In genomic region chr12:128671528-128672042, GRCh38 we compare ENCODE assay signal across 20 cellular contexts.
A peak's percentile ranks its signal among the peaks of the same experiment; 100 is the strongest.
DNase-seq lines count a peak whose midpoint lies in the region; ATAC-seq, FAIRE-seq and TF ChIP-seq lines count a peak whose summit lies in the region.
"Had no signal": no experiment of that assay in that cellular context is flagged by ENCODE, and none has a peak within 500 bp of the region (broad histone marks: within the 10 kb centered on the region; RNA-seq: fewer than 3 reads in every experiment).

No MANE protein-coding gene starts in this region.

- WGBS in A549 (ENCODE audit: missing lambda C conversion rate) = 1% methylated on average over 5 of the region's 5 CpGs

- H3K4me2 ChIP-seq in A549 (no peak overlapping the region), GM23338 (no peak overlapping the region)

- TF ChIP-seq RAD21 in A549 (conservative IDR thresholded peaks at IDR 0.05 in 1 of 2, IDR thresholded peaks at IDR 0.05 in 1 of 2) = 0 out of 5 replicates have a peak, but pooled peaks of 1 of the 2 experiments have one; percentile 26

- H3K4me3 Mint-ChIP-seq in GM23338 = no peak overlapping the region
- H3K4me3 Mint-ChIP-seq: activated naive CD8-positive, alpha-beta T cell treated with anti-CD3 and anti-CD28 coated beads, Interleukin-2, amount 50 U/mL, for 24 hours; CD4-positive, CD25-positive, alpha-beta regulatory T cell; dendritic cell treated with granulocyte-macrophage colony-stimulating factor and Interleukin-4, amounts not matched to agents 40 ng/mL and 50 ng/mL, for 4 days had no signal

- H3K4me1 ChIP-seq in A549 (no peaks in the 10 kb centered on the region), GM23338 (ENCODE audit: insufficient read depth) (no peaks in the 10 kb centered on the region), ascending aorta (no peaks in the 10 kb centered on the region)
- H3K4me1 ChIP-seq: left ventricle myocardium inferior, right atrium auricular region, suprapubic skin had no signal

- peaks cover 35% of the 10 kb centered on the region for H3K36me3 Mint-ChIP-seq in GM23338 (ENCODE audit: low read depth)
- H3K36me3 Mint-ChIP-seq: CD4-positive, CD25-positive, alpha-beta regulatory T cell had no signal

- H3K4me1 Mint-ChIP-seq in GM23338 = no peaks in the 10 kb centered on the region
- H3K4me1 Mint-ChIP-seq: activated naive CD8-positive, alpha-beta T cell treated with anti-CD3 and anti-CD28 coated beads, Interleukin-2, amount 50 U/mL, for 24 hours; CD4-positive, CD25-positive, alpha-beta regulatory T cell had no signal

- no peaks in the 10 kb centered on the region for H3K9me2 ChIP-seq in GM23338 (ENCODE audit: insufficient read depth)

- no peaks in the 10 kb centered on the region for H3K79me2 ChIP-seq in GM23338 (replicated peaks; ENCODE audit: insufficient read depth)

- H3K36me3 ChIP-seq in GM23338 (ENCODE audit: insufficient read depth) = 0 out of 2 replicates have a peak, but pooled peaks cover 8% of the 10 kb centered on the region
- H3K36me3 ChIP-seq in ascending aorta = no peaks in the 10 kb centered on the region
- H3K36me3 ChIP-seq: left ventricle myocardium inferior, right atrium auricular region, suprapubic skin had no signal

- H3K9me3 Mint-ChIP-seq in GM23338 = peaks cover 75% of the 10 kb centered on the region
- H3K9me3 Mint-ChIP-seq: activated naive CD8-positive, alpha-beta T cell treated with anti-CD3 and anti-CD28 coated beads, Interleukin-2, amount 50 U/mL, for 24 hours; dendritic cell treated with granulocyte-macrophage colony-stimulating factor and Interleukin-4, amounts not matched to agents 40 ng/mL and 50 ng/mL, for 4 days had no signal

- H3F3A ChIP-seq in GM23338 (replicated peaks; ENCODE audit: low read depth) = no peaks in the 10 kb centered on the region

- intact Hi-C loops in ascending aorta (cut with DNase I) = no loop called here

- ATAC-seq in A549 (peak in 1 of 2 experiments; percentile 83; a peak in 3 of 6 replicates), GM23338 (no peak)
- ATAC-seq: activated naive CD8-positive, alpha-beta T cell treated with anti-CD3 and anti-CD28 coated beads, Interleukin-2, amount 50 U/mL, for 24 hours had no signal

- H3K27ac ChIP-seq in A549 (no peak overlapping the region), GM23338 (ENCODE audit: low read depth) (no peak overlapping the region), ascending aorta (no peak overlapping the region)
- H3K27ac ChIP-seq: left ventricle myocardium inferior, right atrium auricular region, suprapubic skin had no signal

- DNase-seq in A549 (ENCODE audit: low read depth in 1 of 2, low spot score in 1 of 2) (peak in 1 of 2 experiments; percentile 48), GM23338 (ENCODE audit: low spot score) (peak; percentile 1), OCI-M1 (lab: John Stamatoyannopoulos, UW) (peak; percentile 10), epithelial cell of proximal tubule (ENCODE audit: low read depth) (no peak), NCI-H1048 (lab: John Stamatoyannopoulos, UW) (no peak), NCI-H510A treated with DMSO at 0.1 percent for 48 hours (lab: John Stamatoyannopoulos, UW) (no peak), superior temporal gyrus (ENCODE audit: extremely low spot score) (no peak), ascending aorta (ENCODE audit: low spot score in 2 of 2) (no peak)
- DNase-seq: activated CD4-positive, alpha-beta T cell treated with anti-CD3 and anti-CD28 coated beads, Interleukin-2, amount 50 U/mL, for 1 hour; activated CD8-positive, alpha-beta memory T cell treated with anti-CD3 and anti-CD28 coated beads, Interleukin-2, amount 50 U/mL, for 4 hours; activated naive CD8-positive, alpha-beta T cell treated with anti-CD3 and anti-CD28 coated beads, Interleukin-2, amount 50 U/mL, for 24 hours; CD4-positive, CD25-positive, alpha-beta regulatory T cell; foreskin fibroblast; left ventricle myocardium inferior; NCI-H146; NK-92 treated with Interleukin-12 subunit alpha and Interleukin-12 subunit beta, amount 100 ng/mL, for 24 hours had no signal

- H2AFZ ChIP-seq in GM23338 = no peak overlapping the region

- 0 out of 3 replicates have a peak, but pooled peaks have one; percentile 6 for TF ChIP-seq CTCF in A549 (IDR thresholded peaks at IDR 0.05)
- peak; percentile 11 to 31; a peak in 3 of 4 replicates for TF ChIP-seq CTCF in GM23338 (conservative IDR thresholded peaks at IDR 0.05; ENCODE audit: low read depth in 2 of 2)
- peak; percentile 25 for TF ChIP-seq CTCF in epithelial cell of proximal tubule (conservative IDR thresholded peaks at IDR 0.05; ENCODE audit: low read depth, low read length)
- TF ChIP-seq CTCF in ascending aorta (IDR thresholded peaks at IDR 0.05) = no peak

- H3K27ac Mint-ChIP-seq in GM23338 = no peak overlapping the region
- H3K27ac Mint-ChIP-seq: activated naive CD8-positive, alpha-beta T cell treated with anti-CD3 and anti-CD28 coated beads, Interleukin-2, amount 50 U/mL, for 24 hours; CD4-positive, CD25-positive, alpha-beta regulatory T cell; dendritic cell treated with granulocyte-macrophage colony-stimulating factor and Interleukin-4, amounts not matched to agents 40 ng/mL and 50 ng/mL, for 4 days had no signal

- POLR2A ChIA-PET in A549 (lab: Yijun Ruan, JAX) = no interaction called here

- H4K20me1 ChIP-seq in GM23338 (replicated peaks; ENCODE audit: insufficient read depth) = no peaks in the 10 kb centered on the region

- peaks cover 3% of the 10 kb centered on the region for H3K27me3 Mint-ChIP-seq in GM23338 (ENCODE audit: insufficient read depth, low read depth, poor library complexity)
- H3K27me3 Mint-ChIP-seq: activated naive CD8-positive, alpha-beta T cell treated with anti-CD3 and anti-CD28 coated beads, Interleukin-2, amount 50 U/mL, for 24 hours; CD4-positive, CD25-positive, alpha-beta regulatory T cell; dendritic cell treated with granulocyte-macrophage colony-stimulating factor and Interleukin-4, amounts not matched to agents 40 ng/mL and 50 ng/mL, for 4 days had no signal

- no peaks in the 10 kb centered on the region for H3K9me3 ChIP-seq in A549
- H3K9me3 ChIP-seq in ascending aorta = no peaks in the 10 kb centered on the region
- H3K9me3 ChIP-seq: suprapubic skin had no signal

- TF ChIP-seq POLR2A in A549 (IDR thresholded peaks at IDR 0.05; ENCODE audit: low read length) = no peak

- H3K4me3 ChIP-seq in A549 = no peak overlapping the region
- H3K4me3 ChIP-seq in GM23338 = no peak overlapping the region
- no peak overlapping the region for H3K4me3 ChIP-seq in epithelial cell of proximal tubule (ENCODE audit: low read depth, low read length)
- H3K4me3 ChIP-seq in ascending aorta = no peak overlapping the region
- H3K4me3 ChIP-seq: left ventricle myocardium inferior, right atrium auricular region, suprapubic skin had no signal

- no peak for FAIRE-seq in A549 (lab: Jason Lieb, UNC)
- FAIRE-seq: bronchial epithelial cell had no signal

- H3K27me3 ChIP-seq in GM23338 (ENCODE audit: insufficient read depth) (no peaks in the 10 kb centered on the region), ascending aorta (no peaks in the 10 kb centered on the region)
- H3K27me3 ChIP-seq: right atrium auricular region, suprapubic skin had no signal

- no peak for TF ChIP-seq EP300 in A549 (IDR thresholded peaks at IDR 0.05)

- CTCF ChIA-PET in A549 (lab: Yijun Ruan, JAX) = no interaction called here

TF ChIP-seq in A549, 52 proteins besides CTCF, POLR2A, EP300 and RAD21 (continues in another document):
- no peak for TF ChIP-seq NPAS2 (CRISPR knock-in tag; IDR thresholded peaks at IDR 0.05; ENCODE audit: borderline replicate concordance)
- TF ChIP-seq HDAC2 (IDR thresholded peaks at IDR 0.05) = no peak
- no peak for TF ChIP-seq PHF8 (IDR thresholded peaks at IDR 0.05; ENCODE audit: borderline replicate concordance, low read depth)
- TF ChIP-seq ESRRA (IDR thresholded peaks at IDR 0.05; ENCODE audit: borderline replicate concordance, low read length) = no peak
- TF ChIP-seq FOSL2 (IDR thresholded peaks at IDR 0.05) = no peak
- no peak for TF ChIP-seq FOSL2 (CRISPR knock-in tag; IDR thresholded peaks at IDR 0.05)
- no peak for TF ChIP-seq NR3C1 (IDR thresholded peaks at IDR 0.05)

TF ChIP-seq in GM23338, 12 proteins besides CTCF, POLR2A, EP300 and RAD21 (continues in another document):
- TF ChIP-seq, protein P1, sequence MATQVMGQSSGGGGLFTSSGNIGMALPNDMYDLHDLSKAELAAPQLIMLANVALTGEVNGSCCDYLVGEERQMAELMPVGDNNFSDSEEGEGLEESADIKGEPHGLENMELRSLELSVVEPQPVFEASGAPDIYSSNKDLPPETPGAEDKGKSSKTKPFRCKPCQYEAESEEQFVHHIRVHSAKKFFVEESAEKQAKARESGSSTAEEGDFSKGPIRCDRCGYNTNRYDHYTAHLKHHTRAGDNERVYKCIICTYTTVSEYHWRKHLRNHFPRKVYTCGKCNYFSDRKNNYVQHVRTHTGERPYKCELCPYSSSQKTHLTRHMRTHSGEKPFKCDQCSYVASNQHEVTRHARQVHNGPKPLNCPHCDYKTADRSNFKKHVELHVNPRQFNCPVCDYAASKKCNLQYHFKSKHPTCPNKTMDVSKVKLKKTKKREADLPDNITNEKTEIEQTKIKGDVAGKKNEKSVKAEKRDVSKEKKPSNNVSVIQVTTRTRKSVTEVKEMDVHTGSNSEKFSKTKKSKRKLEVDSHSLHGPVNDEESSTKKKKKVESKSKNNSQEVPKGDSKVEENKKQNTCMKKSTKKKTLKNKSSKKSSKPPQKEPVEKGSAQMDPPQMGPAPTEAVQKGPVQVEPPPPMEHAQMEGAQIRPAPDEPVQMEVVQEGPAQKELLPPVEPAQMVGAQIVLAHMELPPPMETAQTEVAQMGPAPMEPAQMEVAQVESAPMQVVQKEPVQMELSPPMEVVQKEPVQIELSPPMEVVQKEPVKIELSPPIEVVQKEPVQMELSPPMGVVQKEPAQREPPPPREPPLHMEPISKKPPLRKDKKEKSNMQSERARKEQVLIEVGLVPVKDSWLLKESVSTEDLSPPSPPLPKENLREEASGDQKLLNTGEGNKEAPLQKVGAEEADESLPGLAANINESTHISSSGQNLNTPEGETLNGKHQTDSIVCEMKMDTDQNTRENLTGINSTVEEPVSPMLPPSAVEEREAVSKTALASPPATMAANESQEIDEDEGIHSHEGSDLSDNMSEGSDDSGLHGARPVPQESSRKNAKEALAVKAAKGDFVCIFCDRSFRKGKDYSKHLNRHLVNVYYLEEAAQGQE (IDR thresholded peaks at IDR 0.05; ENCODE audit: unreplicated experiment) = no peak
- TF ChIP-seq, protein P2, sequence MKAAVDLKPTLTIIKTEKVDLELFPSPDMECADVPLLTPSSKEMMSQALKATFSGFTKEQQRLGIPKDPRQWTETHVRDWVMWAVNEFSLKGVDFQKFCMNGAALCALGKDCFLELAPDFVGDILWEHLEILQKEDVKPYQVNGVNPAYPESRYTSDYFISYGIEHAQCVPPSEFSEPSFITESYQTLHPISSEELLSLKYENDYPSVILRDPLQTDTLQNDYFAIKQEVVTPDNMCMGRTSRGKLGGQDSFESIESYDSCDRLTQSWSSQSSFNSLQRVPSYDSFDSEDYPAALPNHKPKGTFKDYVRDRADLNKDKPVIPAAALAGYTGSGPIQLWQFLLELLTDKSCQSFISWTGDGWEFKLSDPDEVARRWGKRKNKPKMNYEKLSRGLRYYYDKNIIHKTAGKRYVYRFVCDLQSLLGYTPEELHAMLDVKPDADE (IDR thresholded peaks at IDR 0.05) = no peak
- TF ChIP-seq JUNB (IDR thresholded peaks at IDR 0.05; ENCODE audit: unreplicated experiment) (no peak), STAT1 (IDR thresholded peaks at IDR 0.05; ENCODE audit: unreplicated experiment) (no peak), ZNF114 (CRISPR knock-in tag; IDR thresholded peaks at IDR 0.05) (no peak), EZH2phosphoT487 (IDR thresholded peaks at IDR 0.05; ENCODE audit: unreplicated experiment) (no peak)

Comparison
In these comparisons a context has a peak if more than half of its experiments do, and no peak if none do; other contexts are left out.
1. DNase-seq: peak in GM23338 (single experiment) and OCI-M1 (single experiment); none in epithelial cell of proximal tubule (single experiment), NCI-H1048 (single experiment), NCI-H510A treated with DMSO at 0.1 percent for 48 hours (single experiment), superior temporal gyrus (single experiment) and ascending aorta (0 of 2).
2. CTCF ChIP-seq: peak in A549 (single experiment), GM23338 (2 of 2) and epithelial cell of proximal tubule (single experiment); none in ascending aorta (0 of 3).